Comparison of ENCODE assay signal across 15 cellular contexts in genomic region chr11:69436041-69436982, GRCh38. TPM values are rescaled to one million over a fixed set of nuclear protein-coding genes. Genes with fewer than 3 reads are reported as not detected.
DNase-seq lines count a peak whose midpoint lies in the region; ATAC-seq and TF ChIP-seq lines count a peak whose summit lies in the region.
"Had no signal": no experiment of that assay in that cellular context is flagged by ENCODE, and none has a peak within 500 bp of the region (broad histone marks: within the 10 kb centered on the region; RNA-seq: fewer than 3 reads in every experiment).

No MANE protein-coding gene starts in this region.

- peak overlapping the region; percentile 87 for H3K27ac Mint-ChIP-seq in endodermal cell

- POLR2A ChIA-PET in PC-3 (lab: Charles Lee; ENCODE audit: unreplicated experiment): no interaction called here

- WGBS in endodermal cell (ENCODE audit: insufficient coverage in 1 of 2, insufficient read length in 1 of 2), 2 experiments: 94 to 95% methylated on average over 13 to 22 of the region's 22 CpGs

- H3K9me3 ChIP-seq in PC-3 (ENCODE audit: low read length) (no peaks in the 10 kb centered on the region), endodermal cell (ENCODE audit: control insufficient read depth, low read length) (no peaks in the 10 kb centered on the region)
- H3K9me3 ChIP-seq: thoracic aorta had no signal

- no peaks in the 10 kb centered on the region for H3K27me3 Mint-ChIP-seq in endodermal cell (ENCODE audit: insufficient read depth)

- no peak overlapping the region for H3K4me3 ChIP-seq in PC-3 (ENCODE audit: low read length)
- no peak overlapping the region for H3K4me3 ChIP-seq in endodermal cell (ENCODE audit: low read length)
- no peak overlapping the region for H3K4me3 ChIP-seq in brain microvascular endothelial cell (ENCODE audit: low read depth, low read length)
- H3K4me3 ChIP-seq: thoracic aorta had no signal

- H3K27ac ChIP-seq in PC-3 (ENCODE audit: low read length) (peak overlapping the region; percentile 49; the same call in 1 of the 2 replicates), endodermal cell (ENCODE audit: low read depth, low read length) (no peak overlapping the region), brain microvascular endothelial cell (no peak overlapping the region)
- H3K27ac ChIP-seq: thoracic aorta had no signal

- TF ChIP-seq CTCF in PC-3 (conservative IDR thresholded peaks at IDR 0.05; ENCODE audit: low read depth, low read length) (no peak), endodermal cell (conservative IDR thresholded peaks at IDR 0.05) (no peak), brain microvascular endothelial cell (IDR thresholded peaks at IDR 0.05; ENCODE audit: low read depth, low read length, missing control alignments) (no peak)

- no TSS peak for BruUV-seq in PC-3 (replicated peaks; lab: Mats Ljungman, UMichigan)

- DNase-seq in GF-D8 (lab: John Stamatoyannopoulos, UW): peak; percentile 57
- no peak for DNase-seq in PC-3
- DNase-seq in endodermal cell: no peak
- peak; percentile 72 for DNase-seq in posterior vena cava (ENCODE audit: low spot score)
- DNase-seq in GM03348 (ENCODE audit: low spot score): no peak
- no peak for DNase-seq in brain microvascular endothelial cell
- DNase-seq in NCI-H524 (lab: John Stamatoyannopoulos, UW): no peak
- no peak for DNase-seq in NCI-H446 treated with DMSO at 0.1 percent for 48 hours (lab: John Stamatoyannopoulos, UW)
- DNase-seq: activated CD4-positive, CD25-positive, alpha-beta regulatory T cell treated with anti-CD3 and anti-CD28 coated beads, Interleukin-2, amount 50 U/mL, for 72 hours; hypothalamus; NCI-H1092 treated with DMSO at 0.1 percent for 48 hours; stimulated activated CD8-positive, alpha-beta memory T cell treated with anti-CD3 and anti-CD28 coated beads, Interleukin-4, amount 100 ng/mL, for 48 hours; SW 1271 had no signal

- H4K20me1 ChIP-seq in PC-3 (ENCODE audit: low read length): no peaks in the 10 kb centered on the region

- no peak overlapping the region for H3K4me2 ChIP-seq in PC-3 (ENCODE audit: low read length)

- CTCF ChIA-PET in PC-3 (lab: Charles Lee): no interaction called here

- H2AFZ ChIP-seq in PC-3 (ENCODE audit: low read length): no peak overlapping the region; the same call in 1 of the 2 replicates

- H3K4me1 ChIP-seq in PC-3 (ENCODE audit: insufficient read depth, low read length) (peaks cover 16% of the 10 kb centered on the region), endodermal cell (ENCODE audit: control insufficient read depth, insufficient read depth, low read length) (peaks cover 15% of the 10 kb centered on the region)

- no peaks in the 10 kb centered on the region for H3F3A ChIP-seq in PC-3 (ENCODE audit: low read length, unreplicated experiment)

- no peaks in the 10 kb centered on the region for H3K9me3 Mint-ChIP-seq in endodermal cell
- H3K9me3 Mint-ChIP-seq: nephron progenitor cell had no signal

- ATAC-seq in PC-3: no peak

- H3K27me3 ChIP-seq in PC-3 (ENCODE audit: low read length) (no peaks in the 10 kb centered on the region), endodermal cell (ENCODE audit: control insufficient read depth, insufficient read depth, low read length, poor library complexity, severe bottlenecking) (no peaks in the 10 kb centered on the region), brain microvascular endothelial cell (replicated peaks) (no peaks in the 10 kb centered on the region)

- no peaks in the 10 kb centered on the region for H3K79me2 ChIP-seq in PC-3 (ENCODE audit: low read length)

- H3K9me2 ChIP-seq in PC-3 (replicated peaks; ENCODE audit: low read length): no peaks in the 10 kb centered on the region

- H3K36me3 ChIP-seq in PC-3 (ENCODE audit: low read depth, low read length): no peaks in the 10 kb centered on the region
- no peaks in the 10 kb centered on the region for H3K36me3 ChIP-seq in endodermal cell (ENCODE audit: control insufficient read depth, insufficient read depth, low read length)
- no peaks in the 10 kb centered on the region for H3K36me3 ChIP-seq in brain microvascular endothelial cell (replicated peaks)
- H3K36me3 ChIP-seq: thoracic aorta had no signal

- in situ Hi-C loops in brain microvascular endothelial cell (cut with HindIII; ENCODE audit: low pct_ligation_motif_present, low sequenced_read_pairs): no loop called here

- H3K4me1 Mint-ChIP-seq in endodermal cell: peaks cover 30% of the 10 kb centered on the region

- intact Hi-C loops in PC-3 (cut with micrococcal nuclease): no loop called here
- intact Hi-C loops in posterior vena cava (cut with DNase I): no loop called here

- H3K4me3 Mint-ChIP-seq in endodermal cell: no peak overlapping the region

- no peaks in the 10 kb centered on the region for H3K36me3 Mint-ChIP-seq in endodermal cell (ENCODE audit: low read depth)

- H3K9ac ChIP-seq in PC-3 (ENCODE audit: low read length) (no peak overlapping the region), endodermal cell (ENCODE audit: extremely low read depth, low read length, poor library complexity, severe bottlenecking) (no peak overlapping the region)

RNA-seq across cellular contexts. Expression of gene LINC01488, which starts 45.2 kb away (rescaled TPM):
- total RNA-seq in PC-3 (2014; rRNA removed) (not detected in 2 replicates), endodermal cell (not detected), posterior vena cava (not detected)
- not detected for polyA plus RNA-seq in endodermal cell (2013, experiment 1 of 2)
- not detected for polyA plus RNA-seq in endodermal cell (2013, experiment 2 of 2)
- total RNA-seq: thoracic aorta had no signal

Comparison
In these comparisons a context has a peak if more than half of its experiments do, and no peak if none do; other contexts are left out.
1. DNase-seq: peak in GF-D8 (single experiment) and posterior vena cava (single experiment); none in PC-3 (single experiment), endodermal cell (single experiment), GM03348 (single experiment), brain microvascular endothelial cell (single experiment), NCI-H524 (0 of 2) and NCI-H446 treated with DMSO at 0.1 percent for 48 hours (single experiment).